11 cellular contexts compared by ENCODE assay signal in genomic region chr11:12143461-12144258, GRCh38. TPM values are rescaled to one million over a fixed set of nuclear protein-coding genes. Genes with fewer than 3 reads are reported as not detected.
DNase-seq lines count a peak whose midpoint lies in the region; ATAC-seq and TF ChIP-seq lines count a peak whose summit lies in the region.
"Had no signal": no experiment of that assay in that cellular context is flagged by ENCODE, and none has a peak within 500 bp of the region (broad histone marks: within the 10 kb centered on the region; RNA-seq: fewer than 3 reads in every experiment).

No MANE protein-coding gene starts in this region.

- no peak for TF ChIP-seq POLR2A in esophagus squamous epithelium (IDR thresholded peaks at IDR 0.05)

- no peaks in the 10 kb centered on the region for H3K9me3 ChIP-seq in CD4-positive, CD25-positive, alpha-beta regulatory T cell (ENCODE audit: control insufficient read depth in 2 of 2, low read length in 2 of 2)
- no peaks in the 10 kb centered on the region for H3K9me3 ChIP-seq in RWPE2 (ENCODE audit: severe bottlenecking)
- H3K9me3 ChIP-seq in esophagus squamous epithelium, result no peaks in the 10 kb centered on the region
- H3K9me3 ChIP-seq: psoas muscle had no signal

- H3K4me1 Mint-ChIP-seq in CD4-positive, CD25-positive, alpha-beta regulatory T cell, result peaks cover 25 to 51% (median 34%) of the 10 kb centered on the region in 4 donors
- H3K4me1 Mint-ChIP-seq in osteocyte (ENCODE audit: unreplicated experiment), result peaks cover 37% of the 10 kb centered on the region
- peaks cover 25 to 30% of the 10 kb centered on the region in 2 donors for H3K4me1 Mint-ChIP-seq in effector memory CD8-positive, alpha-beta T cell (ENCODE audit: low read depth in 2 of 2)

- H3K4me3 ChIP-seq in CD4-positive, CD25-positive, alpha-beta regulatory T cell (ENCODE audit: low read depth, low read length), result no peak overlapping the region
- no peak overlapping the region for H3K4me3 ChIP-seq in RWPE2 (ENCODE audit: severe bottlenecking)
- H3K4me3 ChIP-seq in esophagus squamous epithelium, result no peak overlapping the region
- H3K4me3 ChIP-seq: psoas muscle had no signal

- H3K9me3 Mint-ChIP-seq in CD4-positive, CD25-positive, alpha-beta regulatory T cell, result peaks cover 0 to 1% (median 0%) of the 10 kb centered on the region in 7 donors
- no peaks in the 10 kb centered on the region for H3K9me3 Mint-ChIP-seq in osteocyte (ENCODE audit: unreplicated experiment)
- no peaks in the 10 kb centered on the region for H3K9me3 Mint-ChIP-seq in effector memory CD8-positive, alpha-beta T cell

- no peak for DNase-seq in CD4-positive, CD25-positive, alpha-beta regulatory T cell
- DNase-seq in RWPE2 (ENCODE audit: low spot score) (no peak), esophagus squamous epithelium (lab: John Stamatoyannopoulos, UW) (no peak), osteocyte (ENCODE audit: extremely low spot score, unreplicated experiment) (no peak), activated gamma-delta T cell (lab: John Stamatoyannopoulos, UW) (no peak)
- no peak for DNase-seq in effector memory CD8-positive, alpha-beta T cell
- no peak for DNase-seq in effector CD8-positive, alpha-beta T cell (lab: John Stamatoyannopoulos, UW)
- DNase-seq: activated CD4-positive, alpha-beta T cell treated with anti-CD3 and anti-CD28 coated beads for 1 hour; NCI-H187 treated with DMSO at 0.1 percent for 48 hours; psoas muscle had no signal

- WGBS in esophagus squamous epithelium, 2 donors, result 78 to 79% methylated on average over 7 of the region's 7 CpGs

- no peaks in the 10 kb centered on the region for H3K36me3 Mint-ChIP-seq in CD4-positive, CD25-positive, alpha-beta regulatory T cell
- no peaks in the 10 kb centered on the region for H3K36me3 Mint-ChIP-seq in osteocyte (ENCODE audit: unreplicated experiment)
- H3K36me3 Mint-ChIP-seq in effector memory CD8-positive, alpha-beta T cell (ENCODE audit: insufficient read depth), result peaks cover 3% of the 10 kb centered on the region

- no peak overlapping the region for H3K27ac ChIP-seq in CD4-positive, CD25-positive, alpha-beta regulatory T cell (ENCODE audit: insufficient read depth, low read length, poor library complexity, severe bottlenecking)
- peak overlapping the region; percentile 37 for H3K27ac ChIP-seq in RWPE2 (ENCODE audit: poor library complexity, severe bottlenecking)
- H3K27ac ChIP-seq in esophagus squamous epithelium, result peak overlapping the region in 3 of 4 donors; percentile 42 to 62 (median 60)
- H3K27ac ChIP-seq: psoas muscle had no signal

- H3K27me3 Mint-ChIP-seq in CD4-positive, CD25-positive, alpha-beta regulatory T cell, result no peaks in the 10 kb centered on the region
- H3K27me3 Mint-ChIP-seq in osteocyte (ENCODE audit: unreplicated experiment), result no peaks in the 10 kb centered on the region
- H3K27me3 Mint-ChIP-seq in effector memory CD8-positive, alpha-beta T cell, result no peaks in the 10 kb centered on the region

- no peaks in the 10 kb centered on the region for H3K36me3 ChIP-seq in CD4-positive, CD25-positive, alpha-beta regulatory T cell (ENCODE audit: control insufficient read depth, insufficient read depth, low read length)
- peaks cover 93% of the 10 kb centered on the region for H3K36me3 ChIP-seq in RWPE2 (ENCODE audit: low read depth)
- H3K36me3 ChIP-seq in esophagus squamous epithelium, result no peaks in the 10 kb centered on the region

- intact Hi-C loops in esophagus squamous epithelium (cut with DNase I), result no loop called here

- ATAC-seq in CD4-positive, CD25-positive, alpha-beta regulatory T cell (ENCODE audit: low read depth in 2 of 2), result no peak
- ATAC-seq in RWPE2 (ENCODE audit: low read depth) (no peak), GM18520 (IDR thresholded peaks at IDR 0.05; ENCODE audit: unreplicated experiment) (no peak)
- ATAC-seq in effector memory CD8-positive, alpha-beta T cell (replicated peaks), result no peak
- ATAC-seq: psoas muscle had no signal

- H3K27me3 ChIP-seq in CD4-positive, CD25-positive, alpha-beta regulatory T cell (ENCODE audit: control insufficient read depth, insufficient read depth, low read length), result no peaks in the 10 kb centered on the region
- H3K27me3 ChIP-seq in RWPE2 (ENCODE audit: insufficient read depth, poor library complexity, severe bottlenecking), result no peaks in the 10 kb centered on the region
- no peaks in the 10 kb centered on the region for H3K27me3 ChIP-seq in esophagus squamous epithelium

- peak overlapping the region; percentile 2 to 42 (median 29) for H3K27ac Mint-ChIP-seq in CD4-positive, CD25-positive, alpha-beta regulatory T cell
- H3K27ac Mint-ChIP-seq in osteocyte (ENCODE audit: unreplicated experiment), result peak overlapping the region; percentile 53
- H3K27ac Mint-ChIP-seq in effector memory CD8-positive, alpha-beta T cell, result peak overlapping the region in 1 of 2 donors; percentile 71

- TF ChIP-seq CTCF in RWPE2 (IDR thresholded peaks at IDR 0.05; ENCODE audit: poor library complexity, severe bottlenecking) (no peak), esophagus squamous epithelium (IDR thresholded peaks at IDR 0.05) (no peak), osteocyte (IDR thresholded peaks at IDR 0.05) (no peak)

- H3K4me1 ChIP-seq in CD4-positive, CD25-positive, alpha-beta regulatory T cell (ENCODE audit: control insufficient read depth, insufficient read depth, low read length, poor library complexity, severe bottlenecking), result peaks cover 27% of the 10 kb centered on the region
- H3K4me1 ChIP-seq in RWPE2 (ENCODE audit: insufficient read depth, poor library complexity, severe bottlenecking), result no peaks in the 10 kb centered on the region
- H3K4me1 ChIP-seq in esophagus squamous epithelium, result peaks cover 8 to 38% (median 21%) of the 10 kb centered on the region in 3 donors
- H3K4me1 ChIP-seq: psoas muscle had no signal

- H3K4me3 Mint-ChIP-seq in CD4-positive, CD25-positive, alpha-beta regulatory T cell, result peak overlapping the region in 2 of 4 donors; percentile 39 to 52
- no peak overlapping the region for H3K4me3 Mint-ChIP-seq in osteocyte (ENCODE audit: unreplicated experiment)
- no peak overlapping the region for H3K4me3 Mint-ChIP-seq in effector memory CD8-positive, alpha-beta T cell

RNA-seq across cellular contexts. Expression of gene MICAL2, which starts 33.3 kb away (rescaled TPM):
- total RNA-seq in CD4-positive, CD25-positive, alpha-beta regulatory T cell, result 67.5 TPM
- 10 to 100 TPM; 15.9 to 39.0 (median 22.9) TPM for polyA plus RNA-seq in CD4-positive, CD25-positive, alpha-beta regulatory T cell
- total RNA-seq in esophagus squamous epithelium, result 10 to 100 TPM; 10.1 to 49.0 (median 19.8) TPM
- total RNA-seq in osteocyte, result 19.5 and 20.8 TPM in 2 replicates
